In the genomic region with DNA sequence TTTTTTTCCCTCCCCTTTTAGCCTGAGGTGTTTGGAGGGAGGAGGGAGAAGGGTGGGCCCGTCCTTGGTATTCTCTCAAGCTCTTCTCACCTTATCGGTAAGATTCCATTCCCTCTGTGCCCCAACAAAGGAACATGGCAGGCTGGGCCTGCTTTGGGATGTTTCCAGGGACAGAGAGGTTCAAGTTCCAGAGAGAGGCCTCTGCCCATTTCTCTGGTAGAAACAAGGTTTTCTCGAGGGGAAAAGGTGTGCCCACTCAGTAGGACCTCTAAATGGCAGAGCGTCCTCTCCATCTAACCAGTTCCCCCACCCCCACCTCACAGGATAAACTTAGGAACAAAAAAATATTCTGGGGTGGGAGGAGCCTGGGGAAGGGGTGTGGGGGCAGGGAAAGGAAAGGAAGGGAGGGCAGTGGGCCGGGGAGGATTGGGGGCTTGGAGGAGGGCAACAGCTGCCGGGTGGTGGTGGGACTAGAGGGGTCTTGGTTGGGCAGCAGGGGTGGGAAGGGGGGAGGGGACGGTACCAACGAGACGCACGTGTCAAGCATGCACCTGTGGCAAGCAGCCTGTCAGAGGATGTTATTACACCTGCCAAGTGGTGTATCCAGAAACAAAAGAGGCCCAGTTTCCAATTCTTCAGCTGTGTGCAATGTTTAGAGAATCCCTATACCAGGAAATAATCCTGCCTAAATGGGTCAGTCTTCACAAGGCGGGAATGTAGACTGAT, we compare ENCODE assay signal across 8 cellular contexts. TPM values are rescaled to one million over a fixed set of nuclear protein-coding genes. Genes with fewer than 3 reads are reported as not detected.
DNase-seq lines count a peak whose midpoint lies in the region; ATAC-seq, FAIRE-seq and TF ChIP-seq lines count a peak whose summit lies in the region.

No MANE protein-coding gene starts in this region.

- DNase-seq in DMS53 treated with DMSO at 0.1 percent for 48 hours (lab: John Stamatoyannopoulos, UW; ENCODE audit: unreplicated experiment) (peak; percentile 70), MM.1S (peak; percentile 36), fibroblast of peridontal ligament (ENCODE audit: extremely low read depth) (peak; percentile 25), prostate gland (ENCODE audit: low spot score) (no peak), RCC 7860 (ENCODE audit: low spot score) (no peak), occipital lobe (lab: John Stamatoyannopoulos, UW) (no peak)
- DNase-seq in activated CD4-positive, alpha-beta memory T cell treated with anti-CD3 and anti-CD28 coated beads, Interleukin-2, amount 10 ng/mL, durations not matched to agents 7 days and 5 days, result no peak

- H3K27me3 ChIP-seq in MM.1S (replicated peaks; ENCODE audit: insufficient read depth, low read length) (no peaks in the 10 kb centered on the region), prostate gland (replicated peaks; ENCODE audit: insufficient read depth) (no peaks in the 10 kb centered on the region)

- CTCF ChIA-PET in activated CD4-positive, alpha-beta memory T cell treated with anti-CD3 and anti-CD28 coated beads, Interleukin-2, amount 10 ng/mL, durations not matched to agents 7 days and 5 days (lab: Charles Lee), result interaction anchor here (0.6 to 12.9 kb wide), 9 partner anchors 14 to 364 kb away, joined by 3 to 147 read pairs (median 5); partner anchors contain the start of gene MXD1

- H3K36me3 ChIP-seq in MM.1S (replicated peaks; ENCODE audit: insufficient read depth, low read length) (no peaks in the 10 kb centered on the region; the same call in 1 of the 2 replicates), prostate gland (no peaks in the 10 kb centered on the region)

- no peak for FAIRE-seq in RCC 7860 (lab: Jason Lieb, UNC)

- TF ChIP-seq POLR2A in prostate gland (IDR thresholded peaks at IDR 0.05), result peak; percentile 44

- peak overlapping the region; percentile 93 for H3K4me2 ChIP-seq in MM.1S (ENCODE audit: low read depth, low read length)

- H3K27me3 Mint-ChIP-seq in activated CD4-positive, alpha-beta memory T cell treated with anti-CD3 and anti-CD28 coated beads, Interleukin-2, amount 10 ng/mL, durations not matched to agents 7 days and 5 days, result no peaks in the 10 kb centered on the region

- H3K9me2 ChIP-seq in MM.1S (replicated peaks; ENCODE audit: insufficient read depth, low read length), result no peaks in the 10 kb centered on the region

- POLR2A ChIA-PET in activated CD4-positive, alpha-beta memory T cell treated with anti-CD3 and anti-CD28 coated beads, Interleukin-2, amount 10 ng/mL, durations not matched to agents 7 days and 5 days (lab: Charles Lee), result interaction anchor here (0.8 to 15.0 kb wide), 11 partner anchors 11 to 204 kb away, joined by 3 to 856 read pairs (median 47); partner anchors contain the start of genes MXD1 and SNRPG

- H3F3A ChIP-seq in MM.1S (ENCODE audit: insufficient read depth, low read length), result peaks cover 65% of the 10 kb centered on the region

- no peak for ATAC-seq in HG03442 (IDR thresholded peaks at IDR 0.05; ENCODE audit: unreplicated experiment)

- no peaks in the 10 kb centered on the region for H4K20me1 ChIP-seq in MM.1S (ENCODE audit: insufficient read depth, low read length)

- peaks cover 56% of the 10 kb centered on the region for H3K4me1 Mint-ChIP-seq in activated CD4-positive, alpha-beta memory T cell treated with anti-CD3 and anti-CD28 coated beads, Interleukin-2, amount 10 ng/mL, durations not matched to agents 7 days and 5 days

- H3K9me3 ChIP-seq in MM.1S (replicated peaks; ENCODE audit: insufficient read depth, low read length) (no peaks in the 10 kb centered on the region), prostate gland (no peaks in the 10 kb centered on the region)

- H3K27ac Mint-ChIP-seq in activated CD4-positive, alpha-beta memory T cell treated with anti-CD3 and anti-CD28 coated beads, Interleukin-2, amount 10 ng/mL, durations not matched to agents 7 days and 5 days, result peak overlapping the region; percentile 100

- H3K4me1 ChIP-seq in MM.1S (ENCODE audit: low read length), result peaks cover 26% of the 10 kb centered on the region
- H3K4me1 ChIP-seq in prostate gland (replicated peaks), result peaks cover 13% of the 10 kb centered on the region

- H3K27ac ChIP-seq in MM.1S (ENCODE audit: low read length), result peak overlapping the region; percentile 91; the same call in 1 of the 2 replicates
- peak overlapping the region; percentile 98 to 100 for H3K27ac ChIP-seq in prostate gland

- no peak overlapping the region for H2AFZ ChIP-seq in MM.1S (ENCODE audit: low read length)

- H3K4me3 ChIP-seq in MM.1S (ENCODE audit: low read length), result peak overlapping the region; percentile 98
- peak overlapping the region; percentile 70 to 80 for H3K4me3 ChIP-seq in prostate gland

- peak overlapping the region; percentile 98 for H3K4me3 Mint-ChIP-seq in activated CD4-positive, alpha-beta memory T cell treated with anti-CD3 and anti-CD28 coated beads, Interleukin-2, amount 10 ng/mL, durations not matched to agents 7 days and 5 days

- H3K79me2 ChIP-seq in MM.1S (ENCODE audit: low read length), result peaks cover 23% of the 10 kb centered on the region

- TF ChIP-seq CTCF in MM.1S (IDR thresholded peaks at IDR 0.05; ENCODE audit: low read length) (no peak), prostate gland (IDR thresholded peaks at IDR 0.05) (no peak)

- H3K9me3 Mint-ChIP-seq in activated CD4-positive, alpha-beta memory T cell treated with anti-CD3 and anti-CD28 coated beads, Interleukin-2, amount 10 ng/mL, durations not matched to agents 7 days and 5 days, result no peaks in the 10 kb centered on the region

- H3K9ac ChIP-seq in MM.1S (ENCODE audit: low read length), result peak overlapping the region; percentile 100

- intact Hi-C loops in prostate gland (cut with DNase I), result loop anchor here (5.0 to 10.0 kb wide), 2 partner anchors 103 to 155 kb away; partner anchors contain the start of genes C2orf42 and TIA1

- WGBS in prostate gland, result 11% methylated on average over 11 of the region's 11 CpGs

- peaks cover 55% of the 10 kb centered on the region for H3K36me3 Mint-ChIP-seq in activated CD4-positive, alpha-beta memory T cell treated with anti-CD3 and anti-CD28 coated beads, Interleukin-2, amount 10 ng/mL, durations not matched to agents 7 days and 5 days (ENCODE audit: low read depth)

RNA-seq across cellular contexts. Expression of gene PCBP1, which starts 2.1 kb away (rescaled TPM):
- 100 to 1,000 TPM; 475 to 483 TPM for total RNA-seq in activated CD4-positive, alpha-beta memory T cell treated with anti-CD3 and anti-CD28 coated beads, Interleukin-2, amount 10 ng/mL, durations not matched to agents 7 days and 5 days
- total RNA-seq in prostate gland (100 to 1,000 TPM; 166 to 219 TPM), occipital lobe (22.0 TPM)

Comparison
In these comparisons a context has a peak if more than half of its experiments do, and no peak if none do; other contexts are left out.
1. DNase-seq: peak in DMS53 treated with DMSO at 0.1 percent for 48 hours (single experiment), MM.1S (single experiment) and fibroblast of peridontal ligament (single experiment); none in activated CD4-positive, alpha-beta memory T cell treated with anti-CD3 and anti-CD28 coated beads, Interleukin-2, amount 10 ng/mL, durations not matched to agents 7 days and 5 days (single experiment), prostate gland (single experiment), RCC 7860 (single experiment) and occipital lobe (single experiment).